In genomic region chr11:45847908-45848316, GRCh38 we compare ENCODE assay signal across 8 cellular contexts. TPM values are rescaled to one million over a fixed set of nuclear protein-coding genes. Genes with fewer than 3 reads are reported as not detected.
DNase-seq lines count a peak whose midpoint lies in the region; ATAC-seq and TF ChIP-seq lines count a peak whose summit lies in the region.

No MANE protein-coding gene starts in this region.

- H3K9ac ChIP-seq in NT2/D1 (ENCODE audit: insufficient read length, low read depth): peak overlapping the region; percentile 91

- H3K4me1 ChIP-seq in NT2/D1 (ENCODE audit: insufficient read depth, insufficient read length) (peaks cover 8% of the 10 kb centered on the region), neutrophil (ENCODE audit: control insufficient read depth in 1 of 2, insufficient read depth in 1 of 2, low read depth in 1 of 2, low read length in 1 of 2) (peaks cover 28 to 40% of the 10 kb centered on the region in 2 experiments), vagina (peaks cover 57% of the 10 kb centered on the region)

- intact Hi-C loops in vagina (cut with DNase I): loop anchor here (2.0 to 5.0 kb wide), 2 partner anchors 43 to 69 kb away; partner anchors contain the start of genes PEX16 and SLC35C1

- TF ChIP-seq CTCF in neutrophil (IDR thresholded peaks at IDR 0.05) (no peak), vagina (IDR thresholded peaks at IDR 0.05) (no peak)

- H3K36me3 ChIP-seq in NT2/D1 (ENCODE audit: insufficient read depth, insufficient read length, low read length): no peaks in the 10 kb centered on the region
- H3K36me3 ChIP-seq in neutrophil: no peaks in the 10 kb centered on the region
- no peaks in the 10 kb centered on the region for H3K36me3 ChIP-seq in vagina

- H3K27ac ChIP-seq in neutrophil: peak overlapping the region; percentile 76
- H3K27ac ChIP-seq in vagina: peak overlapping the region; percentile 84

- DNase-seq in SIG-M5 treated with dmso at 0.1 percent for 504 hours (lab: John Stamatoyannopoulos, UW; ENCODE audit: unreplicated experiment) (peak; percentile 48), SIG-M5 (lab: John Stamatoyannopoulos, UW) (no peak), NT2/D1 (ENCODE audit: low read depth, low spot score) (peak; percentile 64), foreskin melanocyte (peak; percentile 35), vagina (ENCODE audit: extremely low spot score in 2 of 2) (no peak)
- DNase-seq in activated gamma-delta T cell treated with anti-CD3 and anti-CD28 coated beads, Interleukin-2, amount 50 U/mL, for 16 hours (ENCODE audit: low read depth): peak; percentile 19

- peak overlapping the region; percentile 95 for H3K4me3 ChIP-seq in NT2/D1 (ENCODE audit: insufficient read length, low read depth)
- H3K4me3 ChIP-seq in neutrophil (ENCODE audit: low read depth in 1 of 2, low read length in 1 of 2): peak overlapping the region; percentile 84
- peak overlapping the region; percentile 88 to 98 for H3K4me3 ChIP-seq in vagina

- H3K27me3 ChIP-seq in NT2/D1 (ENCODE audit: insufficient read depth, insufficient read length) (peaks cover 28% of the 10 kb centered on the region), neutrophil (peaks cover 22% of the 10 kb centered on the region), vagina (no peaks in the 10 kb centered on the region)

- H3K9me3 ChIP-seq in NT2/D1 (ENCODE audit: insufficient read depth, low read length) (no peaks in the 10 kb centered on the region), neutrophil (no peaks in the 10 kb centered on the region), vagina (no peaks in the 10 kb centered on the region)

- ATAC-seq in HG02884 (IDR thresholded peaks at IDR 0.05; ENCODE audit: unreplicated experiment): peak; percentile 23

- no peak for TF ChIP-seq POLR2A in vagina (IDR thresholded peaks at IDR 0.05)

RNA-seq across cellular contexts. Expression of gene CRY2, which starts 0.6 kb away (rescaled TPM):
- 54.3 TPM for total RNA-seq in vagina

RNA-seq across cellular contexts. Expression of gene MAPK8IP1, which starts 37.5 kb away (rescaled TPM):
- total RNA-seq in vagina: 7.1 TPM

RNA-seq across cellular contexts. Expression of gene SLC35C1, which starts 43.0 kb away (rescaled TPM):
- 16.7 TPM for total RNA-seq in vagina

RNA-seq across cellular contexts. Expression of gene FREY1, which starts 59.2 kb away (rescaled TPM):
- not detected for total RNA-seq in vagina

Comparison
In these comparisons a context has a peak if more than half of its experiments do, and no peak if none do; other contexts are left out.
1. DNase-seq: peak in SIG-M5 treated with dmso at 0.1 percent for 504 hours (single experiment), NT2/D1 (single experiment), activated gamma-delta T cell treated with anti-CD3 and anti-CD28 coated beads, Interleukin-2, amount 50 U/mL, for 16 hours (single experiment) and foreskin melanocyte (single experiment); none in SIG-M5 (single experiment) and vagina (0 of 2).
2. Peak in every context shown above with its lines, with median percentiles within 50 percentile points of each other: H3K4me3 ChIP-seq.